ENCODE assay signal across 9 cellular contexts in genomic region chr1:23169219-23169575, GRCh38. TPM values are rescaled to one million over a fixed set of nuclear protein-coding genes. Genes with fewer than 3 reads are reported as not detected.
DNase-seq lines count a peak whose midpoint lies in the region; ATAC-seq, FAIRE-seq and TF ChIP-seq lines count a peak whose summit lies in the region.
"Had no signal": no experiment of that assay in that cellular context is flagged by ENCODE, and none has a peak within 500 bp of the region (broad histone marks: within the 10 kb centered on the region; RNA-seq: fewer than 3 reads in every experiment).

No MANE protein-coding gene starts in this region.

- peaks cover 15% of the 10 kb centered on the region for H3K4me1 Mint-ChIP-seq in activated T-helper 17 cell treated with anti-CD3 and anti-CD28 coated beads, Interleukin-2, amount 50 U/mL, for 72 hours

- H3K27ac ChIP-seq in iPS DF 6.9 (ENCODE audit: low read length) (no peak overlapping the region), small intestine (ENCODE audit: low read depth in 1 of 2, low read length in 1 of 2) (peak overlapping the region; percentile 37 to 61), body of pancreas (peak overlapping the region in 2 of 4 donors; percentile 84 to 94)

- H3K4me1 ChIP-seq in iPS DF 6.9 (ENCODE audit: control insufficient read depth, insufficient read depth, low read length) (no peaks in the 10 kb centered on the region), small intestine (ENCODE audit: control insufficient read depth in 2 of 2, insufficient read depth in 1 of 2, low read depth in 1 of 2, low read length in 1 of 2) (no peaks in the 10 kb centered on the region), body of pancreas (peaks cover 8% of the 10 kb centered on the region)

- no peaks in the 10 kb centered on the region for H3K27me3 Mint-ChIP-seq in activated T-helper 17 cell treated with anti-CD3 and anti-CD28 coated beads, Interleukin-2, amount 50 U/mL, for 72 hours

- H3K4me3 ChIP-seq in H7 (ENCODE audit: insufficient read depth, low read depth, low read length) (peak overlapping the region; percentile 88), iPS DF 6.9 (ENCODE audit: low read length) (peak overlapping the region; percentile 50; the same call in 1 of the 2 replicates), small intestine (ENCODE audit: low read depth in 1 of 2, low read length in 2 of 2) (peak overlapping the region in 1 of 2 donors; percentile 96), body of pancreas (no peak overlapping the region)

- no peaks in the 10 kb centered on the region for H3K36me3 Mint-ChIP-seq in activated T-helper 17 cell treated with anti-CD3 and anti-CD28 coated beads, Interleukin-2, amount 50 U/mL, for 72 hours (ENCODE audit: low read depth)

- FAIRE-seq in small intestine (lab: Jason Lieb, UNC): no peak

- H3K36me3 ChIP-seq in H7 (replicated peaks; ENCODE audit: control insufficient read depth, insufficient read depth, low read length) (no peaks in the 10 kb centered on the region; the same call in 1 of the 2 replicates), iPS DF 6.9 (ENCODE audit: control insufficient read depth, insufficient read depth, low read length) (no peaks in the 10 kb centered on the region), small intestine (ENCODE audit: control insufficient read depth in 2 of 2, insufficient read depth in 2 of 2, low read length in 2 of 2) (no peaks in the 10 kb centered on the region), body of pancreas (replicated peaks in 1 of 2; ENCODE audit: insufficient read depth in 1 of 2, low read depth in 2 of 2) (no peaks in the 10 kb centered on the region)

- H3K9me3 Mint-ChIP-seq in activated T-helper 17 cell treated with anti-CD3 and anti-CD28 coated beads, Interleukin-2, amount 50 U/mL, for 72 hours: no peaks in the 10 kb centered on the region

- no peak for TF ChIP-seq POLR2A in body of pancreas (IDR thresholded peaks at IDR 0.05)

- ATAC-seq in activated T-helper 17 cell treated with anti-CD3 and anti-CD28 coated beads, Interleukin-2, amount 50 U/mL, for 72 hours (replicated peaks): no peak
- ATAC-seq in GM19467 (IDR thresholded peaks at IDR 0.05; ENCODE audit: unreplicated experiment): no peak
- no peak for ATAC-seq in body of pancreas

- H3K27ac Mint-ChIP-seq in activated T-helper 17 cell treated with anti-CD3 and anti-CD28 coated beads, Interleukin-2, amount 50 U/mL, for 72 hours: peak overlapping the region; percentile 89

- no CpG with 5 or more reads among the region's 13 CpGs for WGBS in iPS DF 6.9 (ENCODE audit: insufficient coverage, insufficient read length)
- WGBS in small intestine, 3 donors: 52 to 58% (median 57%) methylated on average over 13 of the region's 13 CpGs
- 49 to 67% methylated on average over 13 of the region's 13 CpGs for WGBS in body of pancreas, 2 donors

- intact Hi-C loops in body of pancreas (cut with DNase I): no loop called here

- no peak for TF ChIP-seq CTCF in body of pancreas (IDR thresholded peaks at IDR 0.05)

- H3K27me3 ChIP-seq in H7 (ENCODE audit: control insufficient read depth, insufficient read depth, low read length) (no peaks in the 10 kb centered on the region), iPS DF 6.9 (ENCODE audit: control insufficient read depth, insufficient read depth, low read length) (no peaks in the 10 kb centered on the region), small intestine (ENCODE audit: control insufficient read depth in 2 of 2, insufficient read depth in 2 of 2, low read length in 2 of 2) (no peaks in the 10 kb centered on the region), body of pancreas (no peaks in the 10 kb centered on the region)

- H3K4me3 Mint-ChIP-seq in activated T-helper 17 cell treated with anti-CD3 and anti-CD28 coated beads, Interleukin-2, amount 50 U/mL, for 72 hours: peak overlapping the region; percentile 85

- DNase-seq in H7 (no peak), iPS DF 6.9 (ENCODE audit: low read depth, low spot score) (no peak), small intestine (no peak), NCI-H1092 treated with DMSO at 0.1 percent for 48 hours (lab: John Stamatoyannopoulos, UW) (no peak), inferior parietal cortex (ENCODE audit: extremely low spot score) (no peak), body of pancreas (no peak)

- H3K9me3 ChIP-seq in iPS DF 6.9 (ENCODE audit: control insufficient read depth, insufficient read depth, low read length): no peaks in the 10 kb centered on the region
- H3K9me3 ChIP-seq in small intestine (ENCODE audit: control insufficient read depth, low read depth): no peaks in the 10 kb centered on the region
- no peaks in the 10 kb centered on the region for H3K9me3 ChIP-seq in body of pancreas

RNA-seq across cellular contexts. Expression of gene LUZP1, which starts 0.5 kb away (rescaled TPM):
- total RNA-seq in H7 (2014; rRNA removed; shearing (Covaris generic)): 29.9 and 30.9 TPM in 2 replicates
- total RNA-seq in activated T-helper 17 cell treated with anti-CD3 and anti-CD28 coated beads, Interleukin-2, amount 50 U/mL, for 72 hours: 10 to 100 TPM; 14.8 to 22.0 TPM
- polyA plus RNA-seq in small intestine: 10 to 100 TPM; 14.1 to 21.7 (median 17.3) TPM
- total RNA-seq in body of pancreas: 1 to 10 TPM; 4.6 to 8.0 TPM

RNA-seq across cellular contexts. Expression of gene HTR1D, which starts 48.1 kb away (rescaled TPM):
- total RNA-seq in H7 (2014; rRNA removed; shearing (Covaris generic)): 3.9 and 4.1 TPM in 2 replicates
- not detected for total RNA-seq in activated T-helper 17 cell treated with anti-CD3 and anti-CD28 coated beads, Interleukin-2, amount 50 U/mL, for 72 hours
- 10 to 100 TPM in 1 of 3 donors, 1 to 10 TPM in 2; 6.0 to 11.3 (median 6.5) TPM for polyA plus RNA-seq in small intestine
- not detected for total RNA-seq in body of pancreas
- total RNA-seq: SK-MEL-5 had no signal

Comparison
In these comparisons a context has a peak if more than half of its experiments do, and no peak if none do; other contexts are left out.
1. H3K4me3 ChIP-seq: peak in H7 (single experiment) and iPS DF 6.9 (single experiment); none in body of pancreas (0 of 2).